In genomic region chr11:819129-819931, GRCh38 we compare ENCODE assay signal across 1 cellular context.
TF ChIP-seq lines count a peak whose summit lies in the region.

No MANE protein-coding gene starts in this region.

TF ChIP-seq in GM12878, 131 proteins besides CTCF, POLR2A, EP300 and RAD21 (continued from another document and continues in another):
- TF ChIP-seq, protein P1, sequence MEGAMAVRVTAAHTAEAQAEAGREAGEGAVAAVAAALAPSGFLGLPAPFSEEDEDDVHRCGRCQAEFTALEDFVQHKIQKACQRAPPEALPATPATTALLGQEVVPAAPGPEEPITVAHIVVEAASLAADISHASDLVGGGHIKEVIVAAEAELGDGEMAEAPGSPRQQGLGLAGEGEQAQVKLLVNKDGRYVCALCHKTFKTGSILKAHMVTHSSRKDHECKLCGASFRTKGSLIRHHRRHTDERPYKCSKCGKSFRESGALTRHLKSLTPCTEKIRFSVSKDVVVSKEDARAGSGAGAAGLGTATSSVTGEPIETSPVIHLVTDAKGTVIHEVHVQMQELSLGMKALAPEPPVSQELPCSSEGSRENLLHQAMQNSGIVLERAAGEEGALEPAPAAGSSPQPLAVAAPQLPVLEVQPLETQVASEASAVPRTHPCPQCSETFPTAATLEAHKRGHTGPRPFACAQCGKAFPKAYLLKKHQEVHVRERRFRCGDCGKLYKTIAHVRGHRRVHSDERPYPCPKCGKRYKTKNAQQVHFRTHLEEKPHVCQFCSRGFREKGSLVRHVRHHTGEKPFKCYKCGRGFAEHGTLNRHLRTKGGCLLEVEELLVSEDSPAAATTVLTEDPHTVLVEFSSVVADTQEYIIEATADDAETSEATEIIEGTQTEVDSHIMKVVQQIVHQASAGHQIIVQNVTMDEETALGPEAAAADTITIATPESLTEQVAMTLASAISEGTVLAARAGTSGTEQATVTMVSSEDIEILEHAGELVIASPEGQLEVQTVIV (IDR thresholded peaks at IDR 0.05; ENCODE audit: borderline replicate concordance, partially characterized antibody) = no peak
- TF ChIP-seq BRCA1 (IDR thresholded peaks at IDR 0.05; ENCODE audit: low read depth, low read length) (no peak), EGR1 (IDR thresholded peaks at IDR 0.05; ENCODE audit: borderline replicate concordance in 1 of 2, low read depth in 2 of 2, low read length in 2 of 2) (peak in 1 of 2 experiments; percentile 87; a peak in 2 of 3 replicates), CHD2 (IDR thresholded peaks at IDR 0.05; ENCODE audit: borderline replicate concordance, low read depth, low read length) (peak; percentile 57; the same call in 1 of the 2 replicates), SMAD1 (IDR thresholded peaks at IDR 0.05; ENCODE audit: low read depth, partially characterized antibody) (no peak), GABPA (IDR thresholded peaks at IDR 0.05; ENCODE audit: low read depth) (no peak), NR2C1 (IDR thresholded peaks at IDR 0.05) (no peak), SIX5 (IDR thresholded peaks at IDR 0.05; ENCODE audit: low read depth, low read length, severe bottlenecking) (no peak), SP1 (IDR thresholded peaks at IDR 0.05; ENCODE audit: low read depth, low read length) (peak; percentile 31), JUNB (IDR thresholded peaks at IDR 0.05) (no peak), HDGF (IDR thresholded peaks at IDR 0.05) (no peak), TCF7 (IDR thresholded peaks at IDR 0.05; ENCODE audit: borderline replicate concordance) (no peak), TAF1 (IDR thresholded peaks at IDR 0.05; ENCODE audit: borderline replicate concordance, low read depth, low read length) (peak; percentile 74; the same call in 1 of the 2 replicates), STAT1 (conservative IDR thresholded peaks at IDR 0.05) (no peak), RUNX3 (IDR thresholded peaks at IDR 0.05; ENCODE audit: low read length) (peak; percentile 26; the same call in 1 of the 2 replicates), MAX (IDR thresholded peaks at IDR 0.05; ENCODE audit: low read depth, low read length) (no peak; the same call in 1 of the 2 replicates), CEBPB (IDR thresholded peaks at IDR 0.05; ENCODE audit: borderline replicate concordance in 1 of 2, low read depth in 2 of 2, low read length in 2 of 2) (no peak), EED (IDR thresholded peaks at IDR 0.05; ENCODE audit: low read depth) (no peak), BHLHE40 (IDR thresholded peaks at IDR 0.05; ENCODE audit: borderline replicate concordance in 1 of 2, low read depth in 2 of 2, low read length in 1 of 2) (peak in 1 of 2 experiments; percentile 50; a peak in 2 of 4 replicates), TCF12 (IDR thresholded peaks at IDR 0.05; ENCODE audit: low read depth, low read length) (no peak), ZNF687 (IDR thresholded peaks at IDR 0.05) (peak; percentile 88), YBX1 (IDR thresholded peaks at IDR 0.05) (no peak), PAX5 (IDR thresholded peaks at IDR 0.05; ENCODE audit: borderline replicate concordance, low read depth, low read length) (no peak), NR2C2 (IDR thresholded peaks at IDR 0.05; ENCODE audit: borderline replicate concordance, control insufficient read depth, insufficient read length, low read depth) (no peak), ZNF24 (IDR thresholded peaks at IDR 0.05) (peak; percentile 56; the same call in 1 of the 2 replicates), KLF5 (IDR thresholded peaks at IDR 0.05; ENCODE audit: partially characterized antibody) (peak; percentile 64), BCLAF1 (IDR thresholded peaks at IDR 0.05) (no peak), JUND (IDR thresholded peaks at IDR 0.05; ENCODE audit: low read depth, low read length) (no peak), MXI1 (IDR thresholded peaks at IDR 0.05; ENCODE audit: low read depth, low read length) (no peak), NBN (IDR thresholded peaks at IDR 0.05) (no peak), ZNF592 (IDR thresholded peaks at IDR 0.05) (no peak), CHD1 (IDR thresholded peaks at IDR 0.05; ENCODE audit: low read depth, low read length) (no peak), ZNF622 (IDR thresholded peaks at IDR 0.05) (no peak), MTA3 (IDR thresholded peaks at IDR 0.05; ENCODE audit: borderline replicate concordance, low read length) (no peak), FOS (IDR thresholded peaks at IDR 0.05; ENCODE audit: borderline replicate concordance, extremely low read depth, insufficient read length) (no peak), POLR2AphosphoS5 (IDR thresholded peaks at IDR 0.05; ENCODE audit: low read length) (peak; percentile 86), SPI1 (IDR thresholded peaks at IDR 0.05; ENCODE audit: borderline replicate concordance, insufficient read depth, low read depth, low read length) (no peak)
- TF ChIP-seq, protein P2, sequence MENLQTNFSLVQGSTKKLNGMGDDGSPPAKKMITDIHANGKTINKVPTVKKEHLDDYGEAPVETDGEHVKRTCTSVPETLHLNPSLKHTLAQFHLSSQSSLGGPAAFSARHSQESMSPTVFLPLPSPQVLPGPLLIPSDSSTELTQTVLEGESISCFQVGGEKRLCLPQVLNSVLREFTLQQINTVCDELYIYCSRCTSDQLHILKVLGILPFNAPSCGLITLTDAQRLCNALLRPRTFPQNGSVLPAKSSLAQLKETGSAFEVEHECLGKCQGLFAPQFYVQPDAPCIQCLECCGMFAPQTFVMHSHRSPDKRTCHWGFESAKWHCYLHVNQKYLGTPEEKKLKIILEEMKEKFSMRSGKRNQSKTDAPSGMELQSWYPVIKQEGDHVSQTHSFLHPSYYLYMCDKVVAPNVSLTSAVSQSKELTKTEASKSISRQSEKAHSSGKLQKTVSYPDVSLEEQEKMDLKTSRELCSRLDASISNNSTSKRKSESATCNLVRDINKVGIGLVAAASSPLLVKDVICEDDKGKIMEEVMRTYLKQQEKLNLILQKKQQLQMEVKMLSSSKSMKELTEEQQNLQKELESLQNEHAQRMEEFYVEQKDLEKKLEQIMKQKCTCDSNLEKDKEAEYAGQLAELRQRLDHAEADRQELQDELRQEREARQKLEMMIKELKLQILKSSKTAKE (IDR thresholded peaks at IDR 0.05; ENCODE audit: low read depth, poor library complexity, severe bottlenecking) = no peak
- TF ChIP-seq, protein P3, sequence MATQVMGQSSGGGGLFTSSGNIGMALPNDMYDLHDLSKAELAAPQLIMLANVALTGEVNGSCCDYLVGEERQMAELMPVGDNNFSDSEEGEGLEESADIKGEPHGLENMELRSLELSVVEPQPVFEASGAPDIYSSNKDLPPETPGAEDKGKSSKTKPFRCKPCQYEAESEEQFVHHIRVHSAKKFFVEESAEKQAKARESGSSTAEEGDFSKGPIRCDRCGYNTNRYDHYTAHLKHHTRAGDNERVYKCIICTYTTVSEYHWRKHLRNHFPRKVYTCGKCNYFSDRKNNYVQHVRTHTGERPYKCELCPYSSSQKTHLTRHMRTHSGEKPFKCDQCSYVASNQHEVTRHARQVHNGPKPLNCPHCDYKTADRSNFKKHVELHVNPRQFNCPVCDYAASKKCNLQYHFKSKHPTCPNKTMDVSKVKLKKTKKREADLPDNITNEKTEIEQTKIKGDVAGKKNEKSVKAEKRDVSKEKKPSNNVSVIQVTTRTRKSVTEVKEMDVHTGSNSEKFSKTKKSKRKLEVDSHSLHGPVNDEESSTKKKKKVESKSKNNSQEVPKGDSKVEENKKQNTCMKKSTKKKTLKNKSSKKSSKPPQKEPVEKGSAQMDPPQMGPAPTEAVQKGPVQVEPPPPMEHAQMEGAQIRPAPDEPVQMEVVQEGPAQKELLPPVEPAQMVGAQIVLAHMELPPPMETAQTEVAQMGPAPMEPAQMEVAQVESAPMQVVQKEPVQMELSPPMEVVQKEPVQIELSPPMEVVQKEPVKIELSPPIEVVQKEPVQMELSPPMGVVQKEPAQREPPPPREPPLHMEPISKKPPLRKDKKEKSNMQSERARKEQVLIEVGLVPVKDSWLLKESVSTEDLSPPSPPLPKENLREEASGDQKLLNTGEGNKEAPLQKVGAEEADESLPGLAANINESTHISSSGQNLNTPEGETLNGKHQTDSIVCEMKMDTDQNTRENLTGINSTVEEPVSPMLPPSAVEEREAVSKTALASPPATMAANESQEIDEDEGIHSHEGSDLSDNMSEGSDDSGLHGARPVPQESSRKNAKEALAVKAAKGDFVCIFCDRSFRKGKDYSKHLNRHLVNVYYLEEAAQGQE (IDR thresholded peaks at IDR 0.05; ENCODE audit: low read depth, low read length) = no peak
- TF ChIP-seq, protein P4, sequence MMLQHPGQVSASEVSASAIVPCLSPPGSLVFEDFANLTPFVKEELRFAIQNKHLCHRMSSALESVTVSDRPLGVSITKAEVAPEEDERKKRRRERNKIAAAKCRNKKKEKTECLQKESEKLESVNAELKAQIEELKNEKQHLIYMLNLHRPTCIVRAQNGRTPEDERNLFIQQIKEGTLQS (IDR thresholded peaks at IDR 0.05; ENCODE audit: borderline replicate concordance, extremely low read depth, low read depth, low read length) = no peak
